Comparison of ENCODE assay signal across 11 cellular contexts in the genomic region with DNA sequence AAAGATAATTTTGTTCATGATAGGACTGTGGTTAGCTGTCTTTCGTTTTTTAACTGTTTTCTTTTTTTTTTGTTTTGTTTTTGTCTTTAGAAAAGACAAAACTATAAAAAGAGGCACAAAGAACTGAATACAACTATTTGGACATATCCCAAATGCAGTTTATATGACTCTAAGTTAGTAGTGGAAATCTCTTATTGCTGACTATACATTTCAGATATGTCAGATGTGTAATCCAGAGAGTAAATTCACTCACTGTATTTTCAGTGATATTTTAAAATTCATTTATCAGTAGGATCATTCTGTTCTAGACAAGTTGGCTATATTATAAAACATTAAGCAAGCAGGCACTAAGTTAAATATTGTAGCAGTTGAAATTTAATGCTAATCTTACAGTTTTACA. TPM values are rescaled to one million over a fixed set of nuclear protein-coding genes. Genes with fewer than 3 reads are reported as not detected.
DNase-seq lines count a peak whose midpoint lies in the region; ATAC-seq, FAIRE-seq and TF ChIP-seq lines count a peak whose summit lies in the region.
"Had no signal": no experiment of that assay in that cellular context is flagged by ENCODE, and none has a peak within 500 bp of the region (broad histone marks: within the 10 kb centered on the region; RNA-seq: fewer than 3 reads in every experiment).

No MANE protein-coding gene starts in this region.

- no peaks in the 10 kb centered on the region for H3K9me3 Mint-ChIP-seq in activated naive CD4-positive, alpha-beta T cell treated with anti-CD3 and anti-CD28 coated beads, Interleukin-2, amount 10 ng/mL, durations not matched to agents 7 days and 5 days
- no peaks in the 10 kb centered on the region for H3K9me3 Mint-ChIP-seq in stimulated activated memory B cell treated with anti-CD40 and anti-IgM and Interleukin-4, amounts not matched to agents 10 μg/mL and 1 μg/mL and 100 μg/mL, for 72 hours

- H3F3A ChIP-seq in OCI-LY1 (ENCODE audit: insufficient read depth, low read length), result 0 out of 2 replicates have a peak, but pooled peaks cover 3% of the 10 kb centered on the region

- H3K4me1 Mint-ChIP-seq in activated naive CD4-positive, alpha-beta T cell treated with anti-CD3 and anti-CD28 coated beads, Interleukin-2, amount 10 ng/mL, durations not matched to agents 7 days and 5 days, result peaks cover 86% of the 10 kb centered on the region
- peaks cover 72% of the 10 kb centered on the region for H3K4me1 Mint-ChIP-seq in stimulated activated memory B cell treated with anti-CD40 and anti-IgM and Interleukin-4, amounts not matched to agents 10 μg/mL and 1 μg/mL and 100 μg/mL, for 72 hours

- H3K36me3 ChIP-seq in OCI-LY1 (ENCODE audit: insufficient read depth, low read length), result no peaks in the 10 kb centered on the region
- peaks cover 11% of the 10 kb centered on the region; the same call in 1 of the 3 replicates for H3K36me3 ChIP-seq in K562 (ENCODE audit: control insufficient read depth, insufficient read depth, low read length)

- BruUV-seq in K562 (replicated peaks; lab: Mats Ljungman, UMichigan), result no TSS peak

- peak overlapping the region; percentile 78 for H3K27ac Mint-ChIP-seq in activated naive CD4-positive, alpha-beta T cell treated with anti-CD3 and anti-CD28 coated beads, Interleukin-2, amount 10 ng/mL, durations not matched to agents 7 days and 5 days
- peak overlapping the region; percentile 53 for H3K27ac Mint-ChIP-seq in stimulated activated memory B cell treated with anti-CD40 and anti-IgM and Interleukin-4, amounts not matched to agents 10 μg/mL and 1 μg/mL and 100 μg/mL, for 72 hours

- CTCF ChIA-PET in activated naive CD4-positive, alpha-beta T cell treated with anti-CD3 and anti-CD28 coated beads, Interleukin-2, amount 10 ng/mL, durations not matched to agents 7 days and 5 days (lab: Charles Lee), result interaction anchor here (1.4 to 1.7 kb wide), 2 partner anchors 24 to 122 kb away, joined by 4 to 6 read pairs; no protein-coding TSS in a partner anchor
- CTCF ChIA-PET in K562 (lab: Yijun Ruan, JAX; ENCODE audit: low intra/inter-chr PET ratio), result interaction anchor here (0.6 kb wide), 1 partner anchor 117 kb away, joined by 3 read pairs; no protein-coding TSS in a partner anchor

- peak overlapping the region; percentile 26 for H3K4me3 ChIP-seq in OCI-LY1 (ENCODE audit: low read depth, low read length, poor library complexity, severe bottlenecking)
- H3K4me3 ChIP-seq in K562, result no peak overlapping the region

- peaks cover 46% of the 10 kb centered on the region for H3K36me3 Mint-ChIP-seq in activated naive CD4-positive, alpha-beta T cell treated with anti-CD3 and anti-CD28 coated beads, Interleukin-2, amount 10 ng/mL, durations not matched to agents 7 days and 5 days
- H3K36me3 Mint-ChIP-seq in stimulated activated memory B cell treated with anti-CD40 and anti-IgM and Interleukin-4, amounts not matched to agents 10 μg/mL and 1 μg/mL and 100 μg/mL, for 72 hours, result peaks cover 47% of the 10 kb centered on the region

- H3K4me3 Mint-ChIP-seq in activated naive CD4-positive, alpha-beta T cell treated with anti-CD3 and anti-CD28 coated beads, Interleukin-2, amount 10 ng/mL, durations not matched to agents 7 days and 5 days, result no peak overlapping the region
- no peak overlapping the region for H3K4me3 Mint-ChIP-seq in stimulated activated memory B cell treated with anti-CD40 and anti-IgM and Interleukin-4, amounts not matched to agents 10 μg/mL and 1 μg/mL and 100 μg/mL, for 72 hours

- TF ChIP-seq POLR2A in K562 (conservative IDR thresholded peaks at IDR 0.05), result no peak

- H4K20me1 ChIP-seq in OCI-LY1 (ENCODE audit: insufficient read depth, low read length) (no peaks in the 10 kb centered on the region), K562 (replicated peaks; ENCODE audit: control insufficient read depth, insufficient read depth, low read length) (no peaks in the 10 kb centered on the region)

- H3K27ac ChIP-seq in OCI-LY1 (ENCODE audit: low read depth, low read length, poor library complexity, severe bottlenecking), result peak overlapping the region; percentile 56
- peak overlapping the region; percentile 23; the same call in 2 of the 3 replicates for H3K27ac ChIP-seq in K562 (ENCODE audit: extremely low read depth, low read depth, low read length)

- no peaks in the 10 kb centered on the region for H3K27me3 Mint-ChIP-seq in activated naive CD4-positive, alpha-beta T cell treated with anti-CD3 and anti-CD28 coated beads, Interleukin-2, amount 10 ng/mL, durations not matched to agents 7 days and 5 days
- H3K27me3 Mint-ChIP-seq in stimulated activated memory B cell treated with anti-CD40 and anti-IgM and Interleukin-4, amounts not matched to agents 10 μg/mL and 1 μg/mL and 100 μg/mL, for 72 hours, result no peaks in the 10 kb centered on the region

- POLR2A ChIA-PET in K562 (lab: Yijun Ruan, JAX), result interaction anchor here (1.3 kb wide), 1 partner anchor 15 kb away, joined by 4 read pairs; no protein-coding TSS in a partner anchor

- in situ Hi-C loops in K562 (cut with MboI), result no loop called here

- H3K4me2 ChIP-seq in OCI-LY1 (ENCODE audit: low read length), result peak overlapping the region; percentile 57
- no peak overlapping the region for H3K4me2 ChIP-seq in K562 (ENCODE audit: insufficient read depth, low read length)

- no peak for DNase-seq in activated naive CD4-positive, alpha-beta T cell treated with anti-CD3 and anti-CD28 coated beads, Interleukin-2, amount 10 ng/mL, durations not matched to agents 7 days and 5 days
- DNase-seq in activated naive CD4-positive, alpha-beta T cell (lab: John Stamatoyannopoulos, UW), result no peak
- DNase-seq in K562 (ENCODE audit: extremely low read depth in 1 of 4, low spot score in 3 of 4) (no peak), NK-92 (lab: John Stamatoyannopoulos, UW; ENCODE audit: unreplicated experiment) (no peak), C1 segment of cervical spinal cord (lab: John Stamatoyannopoulos, UW) (no peak)
- DNase-seq: NCI-H146, NCI-H345 had no signal

- peak overlapping the region; percentile 30 for H3K9ac ChIP-seq in OCI-LY1 (ENCODE audit: low read length)
- peak overlapping the region in 1 of 2 experiments; percentile 38; a peak in 1 of 4 replicates for H3K9ac ChIP-seq in K562 (ENCODE audit: insufficient read depth in 1 of 2, low read depth in 2 of 2, low read length in 2 of 2)

- H3K27me3 ChIP-seq in OCI-LY1 (ENCODE audit: insufficient read depth, low read length) (no peaks in the 10 kb centered on the region), K562 (ENCODE audit: control insufficient read depth in 2 of 2, insufficient read depth in 2 of 2, low read length in 2 of 2) (no peaks in the 10 kb centered on the region)

- H3K9me2 ChIP-seq in OCI-LY1 (ENCODE audit: low read depth, low read length), result no peaks in the 10 kb centered on the region

- H3K9me3 ChIP-seq in OCI-LY1 (ENCODE audit: low read length) (no peaks in the 10 kb centered on the region), K562 (replicated peaks; ENCODE audit: control insufficient read depth, insufficient read depth, low read depth, low read length) (no peaks in the 10 kb centered on the region)

- H3K79me2 ChIP-seq in OCI-LY1 (ENCODE audit: insufficient read depth, low read length) (peaks cover 94% of the 10 kb centered on the region), K562 (ENCODE audit: control insufficient read depth, insufficient read depth, low read length) (peaks cover 100% of the 10 kb centered on the region)

- no peak for TF ChIP-seq RAD21 in K562 (CRISPR knock-in tag; conservative IDR thresholded peaks at IDR 0.05 in 1 of 2, IDR thresholded peaks at IDR 0.05 in 1 of 2)

- WGBS in K562 (ENCODE audit: insufficient coverage, low coverage, missing lambda C conversion rate), result 0% methylated on average over 1 of the region's 1 CpG

- H3K9me1 ChIP-seq in K562 (ENCODE audit: control insufficient read depth, insufficient read depth, low read length), result no peaks in the 10 kb centered on the region

- TF ChIP-seq CTCF in OCI-LY1 (IDR thresholded peaks at IDR 0.05; ENCODE audit: low read length) (no peak), K562 (IDR thresholded peaks at IDR 0.05 in 2 of 3, conservative IDR thresholded peaks at IDR 0.05 in 1 of 3; ENCODE audit: insufficient read depth in 2 of 3, low read depth in 1 of 3, low read length in 3 of 3) (no peak)

- intact Hi-C loops in K562 (cut with micrococcal nuclease), result no loop called here

- H2AFZ ChIP-seq in OCI-LY1 (ENCODE audit: low read length), result no peak overlapping the region
- H2AFZ ChIP-seq in K562 (ENCODE audit: low read depth, low read length), result no peak overlapping the region

- FAIRE-seq in K562 (lab: Jason Lieb, UNC), result no peak
- FAIRE-seq: TTC549 had no signal

- peaks cover 87% of the 10 kb centered on the region for H3K4me1 ChIP-seq in OCI-LY1 (ENCODE audit: insufficient read depth, low read length, severe bottlenecking)
- H3K4me1 ChIP-seq in K562 (replicated peaks in 1 of 2; ENCODE audit: control insufficient read depth in 2 of 2, insufficient read depth in 2 of 2, low read length in 2 of 2), result peaks cover 3 to 35% of the 10 kb centered on the region in 2 experiments; a peak in 3 of 5 replicates

- no peak for TF ChIP-seq EP300 in K562 (IDR thresholded peaks at IDR 0.05; ENCODE audit: low read length)

- ATAC-seq in K562 (no peak), HG03196 (IDR thresholded peaks at IDR 0.05; ENCODE audit: unreplicated experiment) (no peak)
- ATAC-seq in stimulated activated memory B cell treated with anti-CD40 and anti-IgM and Interleukin-4, amounts not matched to agents 10 μg/mL and 1 μg/mL and 100 μg/mL, for 72 hours, result no peak

TF ChIP-seq in K562, 482 proteins besides CTCF, POLR2A, EP300 and RAD21 (continues in another document):
- TF ChIP-seq HDGF (IDR thresholded peaks at IDR 0.05) (no peak), SIN3B (IDR thresholded peaks at IDR 0.05; ENCODE audit: low read depth) (no peak), ZFP1 (CRISPR knock-in tag; IDR thresholded peaks at IDR 0.05) (no peak), TCF7 (IDR thresholded peaks at IDR 0.05; ENCODE audit: borderline replicate concordance) (no peak)

RNA-seq across cellular contexts. Expression of a gene that starts 5.7 kb away (rescaled TPM):
- total RNA-seq in K562 (2011; cell fraction: chromatin; rRNA removed; ENCODE audit: low replicate concordance), result 4.2 and 14.3 TPM in 2 replicates
- 2.2 and 3.4 TPM in 2 replicates for total RNA-seq in K562 (2011; cell fraction: nucleolus; rRNA removed)
- 7.9 and 18.7 TPM in 2 replicates for total RNA-seq in K562 (2011; cell fraction: nucleoplasm; rRNA removed)
- total RNA-seq in K562 (2014; rRNA removed), result 13.4 and 19.0 TPM in 2 replicates
- 32.5 and 40.1 TPM in 2 replicates for total RNA-seq in K562 (2014; rRNA removed; fragmentation: Illumina TruSeq; extraction: Trizol)
- 19.4 and 24.5 TPM in 2 replicates for total RNA-seq in K562 (2015; rRNA removed; fragmentation: Illumina TruSeq; extraction: Trizol)
- total RNA-seq in K562 (2021), result 57.6 and 60.7 TPM in 2 replicates
- 49.0 and 77.3 TPM in 2 replicates for polyA plus RNA-seq in K562 (2011; rRNA removed)
- polyA plus RNA-seq in K562 (2011; cell fraction: cytosol; rRNA removed), result 11.3 and 24.6 TPM in 2 replicates
- 6.6 and 11.5 TPM in 2 replicates for polyA plus RNA-seq in K562 (2011; cell fraction: nucleus; rRNA removed)
- 68.6 and 95.0 TPM in 2 replicates for polyA plus RNA-seq in K562 (2012)
- polyA plus RNA-seq in K562 (2014; fragmentation: Illumina TruSeq; extraction: Trizol), result 68.8 and 86.2 TPM in 2 replicates
- 10 to 100 TPM; 21.3 to 28.9 TPM for polyA plus RNA-seq in K562 (2014; fragmentation: Nextera tagmentation; extraction: Ambion mirVana)
- 45.9 and 48.2 TPM in 2 replicates for polyA plus RNA-seq in K562 (2014; rRNA removed)
- 49.7 and 52.8 TPM in 2 replicates for polyA minus RNA-seq in K562 (2011; rRNA and poly(A)+ RNA removed)
- polyA minus RNA-seq in K562 (2011; cell fraction: cytosol; rRNA and poly(A)+ RNA removed), result 20.3 and 24.0 TPM in 2 replicates
- polyA minus RNA-seq in K562 (2011; cell fraction: nucleus; rRNA and poly(A)+ RNA removed), result 4.7 and 9.1 TPM in 2 replicates
